Comparison of ENCODE assay signal across 8 cellular contexts in the genomic region with DNA sequence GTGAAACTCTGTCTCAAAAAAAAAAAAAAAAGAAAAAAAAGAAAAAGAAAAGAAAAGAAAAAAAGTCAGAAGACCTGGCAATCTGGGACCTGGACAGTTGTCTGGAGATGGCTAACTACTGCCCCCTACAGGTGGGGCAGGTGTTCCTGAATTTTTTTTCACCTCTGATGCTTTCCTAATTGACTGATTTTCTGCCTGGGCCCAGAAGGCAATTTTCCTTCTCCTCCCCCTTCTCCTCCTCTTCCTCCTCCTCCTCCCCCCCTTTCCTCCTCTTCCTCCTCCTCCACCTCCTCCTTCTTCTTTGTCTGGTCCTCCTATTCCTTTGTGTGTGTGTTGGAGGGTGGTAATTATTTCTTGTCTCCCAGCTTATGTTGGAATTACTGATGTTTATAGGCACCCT. TPM values are rescaled to one million over a fixed set of nuclear protein-coding genes. Genes with fewer than 3 reads are reported as not detected.
DNase-seq lines count a peak whose midpoint lies in the region; ATAC-seq and TF ChIP-seq lines count a peak whose summit lies in the region.

No MANE protein-coding gene starts in this region.

- peak; percentile 38 for DNase-seq in CD1c-positive myeloid dendritic cell (ENCODE audit: extremely low spot score)
- no peak for DNase-seq in GM20000 (ENCODE audit: low spot score)
- peak; percentile 18 for DNase-seq in Panc1 (ENCODE audit: low read depth, low spot score)
- peak; percentile 18 for DNase-seq in glomerular visceral epithelial cell (ENCODE audit: extremely low spot score)
- no peak for DNase-seq in T-cell

- intact Hi-C loops in Panc1 (cut with micrococcal nuclease; ENCODE audit: unreplicated experiment) = no loop called here

- H3K27ac ChIP-seq in Panc1 (ENCODE audit: low read length) = no peak overlapping the region

- no peaks in the 10 kb centered on the region for H3K27me3 ChIP-seq in Panc1 (ENCODE audit: control insufficient read depth, insufficient read depth, low read length)

- no peak overlapping the region for H3K4me3 ChIP-seq in Panc1 (ENCODE audit: low read depth in 2 of 2, low read length in 2 of 2)

- H3K9me3 Mint-ChIP-seq in T-cell = peaks cover 0 to 4% (median 4%) of the 10 kb centered on the region in 3 donors

- no peaks in the 10 kb centered on the region for H3K4me1 ChIP-seq in Panc1 (ENCODE audit: control insufficient read depth, insufficient read depth, low read length)

- no peak overlapping the region for H3K4me3 Mint-ChIP-seq in T-cell

- POLR2A ChIA-PET in Panc1 (lab: Charles Lee) = no interaction called here
- POLR2A ChIA-PET in T-cell (lab: Charles Lee) = no interaction called here

- CTCF ChIA-PET in Panc1 (lab: Charles Lee) = interaction anchor here (1.2 kb wide), 1 partner anchor 1012 kb away, joined by 15 read pairs; no protein-coding TSS in a partner anchor
- CTCF ChIA-PET in T-cell (lab: Charles Lee) = interaction anchor here in 1 of 2 donors (0.7 kb wide), 1 partner anchor 1185 kb away, joined by 3 read pairs; no protein-coding TSS in a partner anchor

- in situ Hi-C loops in Panc1 (cut with HindIII; ENCODE audit: low pct_unique_long_range_greater_than_20kb, low sequenced_read_pairs) = no loop called here

- H3K27ac Mint-ChIP-seq in T-cell = no peak overlapping the region

- H3K36me3 Mint-ChIP-seq in T-cell = no peaks in the 10 kb centered on the region

- TF ChIP-seq CTCF in GM20000 (IDR thresholded peaks at IDR 0.05; ENCODE audit: extremely low read depth, missing control alignments) (peak; percentile 6), Panc1 (IDR thresholded peaks at IDR 0.05) (peak; percentile 79)

- H3K36me3 ChIP-seq in Panc1 (ENCODE audit: control insufficient read depth, insufficient read depth, low read length) = no peaks in the 10 kb centered on the region

- peaks cover 11 to 16% of the 10 kb centered on the region in 2 donors for H3K27me3 Mint-ChIP-seq in T-cell

- no TSS peak for BruUV-seq in Panc1 (replicated peaks; lab: Mats Ljungman, UMichigan)

- H3K9me3 ChIP-seq in Panc1 (ENCODE audit: control insufficient read depth, insufficient read depth, low read depth, low read length) = no peaks in the 10 kb centered on the region

- ATAC-seq in Panc1 (no peak), HG03457 (IDR thresholded peaks at IDR 0.05; ENCODE audit: unreplicated experiment) (no peak), T-cell (replicated peaks in 1 of 4) (no peak), HG02973 (IDR thresholded peaks at IDR 0.05; ENCODE audit: unreplicated experiment) (no peak), GM21390 (IDR thresholded peaks at IDR 0.05; ENCODE audit: unreplicated experiment) (no peak)

- no peaks in the 10 kb centered on the region for H3K4me1 Mint-ChIP-seq in T-cell

RNA-seq across cellular contexts. Expression of a gene that starts 26.7 kb away (rescaled TPM):
- 2.7 TPM for total RNA-seq in Panc1 (2021; ENCODE audit: unreplicated experiment)
- 1.8 TPM for polyA plus RNA-seq in Panc1 (2012; ENCODE audit: insufficient read length)
- not detected for total RNA-seq in T-cell

Comparison
In these comparisons a context has a peak if more than half of its experiments do, and no peak if none do; other contexts are left out.
1. DNase-seq: peak in CD1c-positive myeloid dendritic cell (single experiment), Panc1 (single experiment) and glomerular visceral epithelial cell (single experiment); none in GM20000 (single experiment) and T-cell (0 of 34).